ENCODE assay signal across 1 cellular context in the genomic region with DNA sequence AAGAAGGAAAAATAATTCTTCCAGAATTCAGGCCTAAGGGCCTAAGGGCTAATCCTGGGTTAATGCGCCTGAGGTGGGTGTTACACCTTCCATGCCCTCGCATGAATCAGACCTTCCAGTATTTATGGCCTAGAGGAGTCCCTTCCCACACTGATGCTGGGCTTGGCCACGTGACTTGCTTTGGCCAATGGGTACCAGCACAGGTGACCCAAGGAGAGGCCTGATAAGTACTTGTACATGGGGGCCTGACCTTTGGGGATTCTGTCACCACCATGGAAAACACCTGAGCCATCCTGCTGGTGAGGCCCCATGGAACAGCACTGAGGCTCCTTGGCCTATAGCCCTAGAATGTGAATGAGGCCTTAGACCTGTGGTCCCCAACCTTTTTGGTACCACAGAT.
A peak's percentile ranks its signal among the peaks of the same experiment; 100 is the strongest.
TF ChIP-seq lines count a peak whose summit lies in the region.

No MANE protein-coding gene starts in this region.

TF ChIP-seq in GM12878, 131 proteins besides CTCF, POLR2A, EP300 and RAD21 (continued from another document):
- TF ChIP-seq, protein P1, sequence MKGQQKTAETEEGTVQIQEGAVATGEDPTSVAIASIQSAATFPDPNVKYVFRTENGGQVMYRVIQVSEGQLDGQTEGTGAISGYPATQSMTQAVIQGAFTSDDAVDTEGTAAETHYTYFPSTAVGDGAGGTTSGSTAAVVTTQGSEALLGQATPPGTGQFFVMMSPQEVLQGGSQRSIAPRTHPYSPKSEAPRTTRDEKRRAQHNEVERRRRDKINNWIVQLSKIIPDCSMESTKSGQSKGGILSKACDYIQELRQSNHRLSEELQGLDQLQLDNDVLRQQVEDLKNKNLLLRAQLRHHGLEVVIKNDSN (IDR thresholded peaks at IDR 0.05; ENCODE audit: borderline replicate concordance, extremely low read length, insufficient read depth, low read depth, low read length), result peak; percentile 41
- no peak for TF ChIP-seq SIN3A (IDR thresholded peaks at IDR 0.05; ENCODE audit: low read depth, low read length)
TF ChIP-seq in GM12878: peak in this region for 1.
